In genomic region chr11:129117595-129118350, GRCh38 we compare ENCODE assay signal across 7 cellular contexts.
DNase-seq lines count a peak whose midpoint lies in the region; ATAC-seq, FAIRE-seq and TF ChIP-seq lines count a peak whose summit lies in the region.

No MANE protein-coding gene starts in this region.

- H4K20me1 ChIP-seq in HepG2 (ENCODE audit: insufficient read depth, low read length), result no peaks in the 10 kb centered on the region

- CTCF ChIA-PET in HepG2 (lab: Yijun Ruan, JAX; ENCODE audit: low intra/inter-chr PET ratio, low total read pairs), result interaction anchor here (0.7 to 4.5 kb wide), 5 partner anchors 112 to 578 kb away, joined by 3 to 65 read pairs (median 6); no protein-coding TSS in a partner anchor

- H3K27ac ChIP-seq in HepG2 (ENCODE audit: extremely low read length, insufficient read depth, low read length), result no peak overlapping the region

- H3K4me1 ChIP-seq in HepG2 (ENCODE audit: insufficient read depth, low read length), result peaks cover 40% of the 10 kb centered on the region

- H3K36me3 ChIP-seq in HepG2 (replicated peaks in 1 of 2; ENCODE audit: control insufficient read depth in 1 of 2, insufficient read depth in 2 of 2, low read length in 2 of 2), result peaks cover 0 to 3% of the 10 kb centered on the region in 2 experiments; a peak in 2 of 5 replicates

- no peak overlapping the region for H3K4me3 ChIP-seq in HepG2 (replicated peaks in 1 of 3; ENCODE audit: insufficient read depth in 1 of 3, low read depth in 2 of 3, low read length in 3 of 3)

- peak; percentile 83 for TF ChIP-seq RAD21 in HepG2 (CRISPR knock-in tag; IDR thresholded peaks at IDR 0.05)

- no peaks in the 10 kb centered on the region for H3K79me2 ChIP-seq in HepG2 (ENCODE audit: insufficient read depth, low read length)

- in situ Hi-C loops in HepG2 (cut with HindIII; ENCODE audit: extremely low pct_ligation_motif_present, low pct_unique_long_range_greater_than_20kb), result loop anchor here (5.0 kb wide), 1 partner anchor 215 kb away; no protein-coding TSS in a partner anchor

- H3K9me3 ChIP-seq in HepG2 (ENCODE audit: low read length), result no peaks in the 10 kb centered on the region

- H2AFZ ChIP-seq in HepG2 (ENCODE audit: low read length), result no peak overlapping the region

- no TSS peak for BruUV-seq in HepG2 (replicated peaks; lab: Mats Ljungman, UMichigan)

- intact Hi-C loops in HepG2 (cut with micrococcal nuclease; ENCODE audit: unreplicated experiment), result loop anchor here (1.0 to 5.0 kb wide), 7 partner anchors 85 to 247 kb away; no protein-coding TSS in a partner anchor

- H3K27me3 ChIP-seq in HepG2 (ENCODE audit: control insufficient read depth in 1 of 2, insufficient read depth in 2 of 2, low read length in 2 of 2), result no peaks in the 10 kb centered on the region

- 47% methylated on average over 6 of the region's 6 CpGs for WGBS in HepG2 (ENCODE audit: low lambda C conversion rate)

- no peak overlapping the region for H3K4me2 ChIP-seq in HepG2 (ENCODE audit: low read depth, low read length)

- TF ChIP-seq POLR2A in HepG2 (IDR thresholded peaks at IDR 0.05; ENCODE audit: insufficient read depth in 1 of 2, low read depth in 2 of 2, low read length in 2 of 2), result no peak

- ATAC-seq in GM21737 (IDR thresholded peaks at IDR 0.05; ENCODE audit: unreplicated experiment) (peak; percentile 72), HepG2 (peak; percentile 39; the same call in 1 of the 3 replicates)

- TF ChIP-seq EP300 in HepG2 (IDR thresholded peaks at IDR 0.05; ENCODE audit: low read depth in 2 of 2, low read length in 2 of 2) (no peak), HepG2 (CRISPR knock-in tag; IDR thresholded peaks at IDR 0.05; ENCODE audit: borderline replicate concordance) (no peak)

- POLR2A ChIA-PET in HepG2 (lab: Yijun Ruan, JAX), result no interaction called here

- peak; percentile 87 for TF ChIP-seq CTCF in HepG2 (CRISPR knock-in tag; IDR thresholded peaks at IDR 0.05)

- FAIRE-seq in HepG2 (lab: Jason Lieb, UNC), result peak; percentile 74

- peak; percentile 80 for DNase-seq in GF-D8 (lab: John Stamatoyannopoulos, UW)
- peak; percentile 84 for DNase-seq in NCI-H1092 treated with DMSO at 0.1 percent for 48 hours (lab: John Stamatoyannopoulos, UW)
- DNase-seq in SW 1271 (lab: John Stamatoyannopoulos, UW), result peak; percentile 1 to 62
- peak; percentile 16 for DNase-seq in cerebellum (ENCODE audit: low spot score)
- peak; percentile 64 for DNase-seq in HepG2 (ENCODE audit: low spot score)
- DNase-seq in stimulated activated CD8-positive, alpha-beta memory T cell treated with anti-CD3 and anti-CD28 coated beads, Interleukin-4, amount 100 ng/mL, for 48 hours, result peak; percentile 38

- no peak overlapping the region for H3K9ac ChIP-seq in HepG2 (ENCODE audit: insufficient read depth, low read depth, low read length)

TF ChIP-seq in HepG2, 621 proteins besides CTCF, POLR2A, EP300 and RAD21 (continues in another document):
- TF ChIP-seq ZBTB37 (CRISPR knock-in tag; IDR thresholded peaks at IDR 0.05) (no peak), FUBP1 (CRISPR knock-in tag; IDR thresholded peaks at IDR 0.05; ENCODE audit: borderline replicate concordance) (no peak), STAG1 (CRISPR knock-in tag; IDR thresholded peaks at IDR 0.05) (peak; percentile 92), REST (IDR thresholded peaks at IDR 0.05; ENCODE audit: borderline replicate concordance in 1 of 2, low read depth in 1 of 2, low read length in 2 of 2) (no peak), ZNF282 (IDR thresholded peaks at IDR 0.05; ENCODE audit: partially characterized antibody) (no peak), ZNF275 (CRISPR knock-in tag; IDR thresholded peaks at IDR 0.05; ENCODE audit: borderline replicate concordance) (no peak), ARID3A (IDR thresholded peaks at IDR 0.05; ENCODE audit: low read depth, low read length) (peak; percentile 85), SALL1 (CRISPR knock-in tag; IDR thresholded peaks at IDR 0.05) (no peak), ZNF567 (CRISPR knock-in tag; IDR thresholded peaks at IDR 0.05; ENCODE audit: borderline replicate concordance) (no peak), HMG20A (CRISPR knock-in tag; IDR thresholded peaks at IDR 0.05; ENCODE audit: borderline replicate concordance) (no peak), ZNF17 (CRISPR knock-in tag; IDR thresholded peaks at IDR 0.05) (no peak), PHF8 (CRISPR knock-in tag; IDR thresholded peaks at IDR 0.05) (no peak)
- TF ChIP-seq, protein P1, sequence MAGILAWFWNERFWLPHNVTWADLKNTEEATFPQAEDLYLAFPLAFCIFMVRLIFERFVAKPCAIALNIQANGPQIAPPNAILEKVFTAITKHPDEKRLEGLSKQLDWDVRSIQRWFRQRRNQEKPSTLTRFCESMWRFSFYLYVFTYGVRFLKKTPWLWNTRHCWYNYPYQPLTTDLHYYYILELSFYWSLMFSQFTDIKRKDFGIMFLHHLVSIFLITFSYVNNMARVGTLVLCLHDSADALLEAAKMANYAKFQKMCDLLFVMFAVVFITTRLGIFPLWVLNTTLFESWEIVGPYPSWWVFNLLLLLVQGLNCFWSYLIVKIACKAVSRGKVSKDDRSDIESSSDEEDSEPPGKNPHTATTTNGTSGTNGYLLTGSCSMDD (CRISPR knock-in tag; IDR thresholded peaks at IDR 0.05), result no peak

Comparison
In these comparisons a context has a peak if more than half of its experiments do, and no peak if none do; other contexts are left out.
1. DNase-seq: peak in every context shown above with its lines; median percentile 84 in NCI-H1092 treated with DMSO at 0.1 percent for 48 hours; 80 in GF-D8; 64 in HepG2; 38 in stimulated activated CD8-positive, alpha-beta memory T cell treated with anti-CD3 and anti-CD28 coated beads, Interleukin-4, amount 100 ng/mL, for 48 hours; 32 in SW 1271; 16 in cerebellum.